In genomic region chr15:68057758-68058157, GRCh38 we compare ENCODE assay signal across 19 cellular contexts. TPM values are rescaled to one million over a fixed set of nuclear protein-coding genes. Genes with fewer than 3 reads are reported as not detected.
DNase-seq lines count a peak whose midpoint lies in the region; ATAC-seq and TF ChIP-seq lines count a peak whose summit lies in the region.
"Had no signal": no experiment of that assay in that cellular context is flagged by ENCODE, and none has a peak within 500 bp of the region (broad histone marks: within the 10 kb centered on the region; RNA-seq: fewer than 3 reads in every experiment).

No MANE protein-coding gene starts in this region.

- H3K4me3 ChIP-seq in SU-DHL-6 (ENCODE audit: insufficient read depth, low read length, poor library complexity, severe bottlenecking) (no peak overlapping the region), thoracic aorta (peak overlapping the region; percentile 13)
- H3K4me3 ChIP-seq: A549, prostate gland had no signal

- H3K9me3 Mint-ChIP-seq in activated naive CD8-positive, alpha-beta T cell (ENCODE audit: low read depth), result no peaks in the 10 kb centered on the region
- H3K9me3 Mint-ChIP-seq in activated naive CD8-positive, alpha-beta T cell treated with anti-CD3 and anti-CD28 coated beads, Interleukin-2, amount 50 U/mL, for 24 hours, result no peaks in the 10 kb centered on the region
- H3K9me3 Mint-ChIP-seq: activated naive CD4-positive, alpha-beta T cell treated with anti-CD3 and anti-CD28 coated beads, Interleukin-2, amount 10 ng/mL, durations not matched to agents 7 days and 5 days had no signal

- H2AFZ ChIP-seq in SU-DHL-6 (ENCODE audit: low read depth, low read length, severe bottlenecking), result no peak overlapping the region

- no peaks in the 10 kb centered on the region for H3K27me3 Mint-ChIP-seq in activated naive CD8-positive, alpha-beta T cell
- no peaks in the 10 kb centered on the region for H3K27me3 Mint-ChIP-seq in activated naive CD8-positive, alpha-beta T cell treated with anti-CD3 and anti-CD28 coated beads, Interleukin-2, amount 50 U/mL, for 24 hours
- H3K27me3 Mint-ChIP-seq: activated naive CD4-positive, alpha-beta T cell treated with anti-CD3 and anti-CD28 coated beads, Interleukin-2, amount 10 ng/mL, durations not matched to agents 7 days and 5 days had no signal

- peaks cover 11% of the 10 kb centered on the region for H3F3A ChIP-seq in SU-DHL-6 (ENCODE audit: insufficient read depth)

- TF ChIP-seq CTCF in SU-DHL-6 (IDR thresholded peaks at IDR 0.05; ENCODE audit: insufficient read depth, low read length, poor library complexity, severe bottlenecking) (no peak), thoracic aorta (IDR thresholded peaks at IDR 0.05) (no peak)

- H3K4me1 Mint-ChIP-seq in activated naive CD8-positive, alpha-beta T cell (ENCODE audit: low read depth), result peaks cover 65% of the 10 kb centered on the region
- peaks cover 76% of the 10 kb centered on the region for H3K4me1 Mint-ChIP-seq in activated naive CD8-positive, alpha-beta T cell treated with anti-CD3 and anti-CD28 coated beads, Interleukin-2, amount 50 U/mL, for 24 hours

- no peak for ATAC-seq in activated naive CD8-positive, alpha-beta T cell treated with anti-CD3 and anti-CD28 coated beads, Interleukin-2, amount 50 U/mL, for 24 hours
- no peak for ATAC-seq in thoracic aorta (ENCODE audit: insufficient number of reproducible peaks, low FRiP score, low read depth)
- ATAC-seq: A549; Right ventricle myocardium inferior; stimulated activated naive CD8-positive, alpha-beta T cell treated with anti-CD3 and anti-CD28 coated beads, Interleukin-15, Interleukin-2, amounts not matched to agents 100 U/mL and 50 U/mL, for 24 hours had no signal

- H3K27me3 ChIP-seq in SU-DHL-6 (ENCODE audit: low read length) (no peaks in the 10 kb centered on the region), thoracic aorta (replicated peaks; ENCODE audit: insufficient read depth) (no peaks in the 10 kb centered on the region)
- H3K27me3 ChIP-seq: dorsolateral prefrontal cortex had no signal

- peaks cover 36 to 49% of the 10 kb centered on the region in 2 donors for H3K4me1 ChIP-seq in thoracic aorta (ENCODE audit: control insufficient read depth in 1 of 2, low read depth in 2 of 2)

- no peaks in the 10 kb centered on the region for H3K36me3 ChIP-seq in SU-DHL-6 (ENCODE audit: low read length)
- H3K36me3 ChIP-seq in thoracic aorta, result no peaks in the 10 kb centered on the region
- H3K36me3 ChIP-seq: prostate gland had no signal

- no peak overlapping the region for H3K27ac ChIP-seq in SU-DHL-6 (ENCODE audit: low read depth, low read length)
- no peak overlapping the region for H3K27ac ChIP-seq in thoracic aorta
- H3K27ac ChIP-seq: A549, C4-2B, dorsolateral prefrontal cortex, KMS-11, prostate gland had no signal

- no peaks in the 10 kb centered on the region for H3K9me2 ChIP-seq in SU-DHL-6 (replicated peaks; ENCODE audit: insufficient read depth, low read length)

- H3K4me3 Mint-ChIP-seq in activated naive CD8-positive, alpha-beta T cell, result peak overlapping the region; percentile 54
- H3K4me3 Mint-ChIP-seq in activated naive CD8-positive, alpha-beta T cell treated with anti-CD3 and anti-CD28 coated beads, Interleukin-2, amount 50 U/mL, for 24 hours, result no peak overlapping the region
- H3K4me3 Mint-ChIP-seq: activated naive CD4-positive, alpha-beta T cell treated with anti-CD3 and anti-CD28 coated beads, Interleukin-2, amount 10 ng/mL, durations not matched to agents 7 days and 5 days had no signal

- H3K27ac Mint-ChIP-seq in activated naive CD8-positive, alpha-beta T cell, result no peak overlapping the region
- no peak overlapping the region for H3K27ac Mint-ChIP-seq in activated naive CD8-positive, alpha-beta T cell treated with anti-CD3 and anti-CD28 coated beads, Interleukin-2, amount 50 U/mL, for 24 hours
- H3K27ac Mint-ChIP-seq: activated naive CD4-positive, alpha-beta T cell treated with anti-CD3 and anti-CD28 coated beads, Interleukin-2, amount 10 ng/mL, durations not matched to agents 7 days and 5 days had no signal

- H3K36me3 Mint-ChIP-seq in activated naive CD8-positive, alpha-beta T cell, result peaks cover 4% of the 10 kb centered on the region
- peaks cover 5% of the 10 kb centered on the region for H3K36me3 Mint-ChIP-seq in activated naive CD8-positive, alpha-beta T cell treated with anti-CD3 and anti-CD28 coated beads, Interleukin-2, amount 50 U/mL, for 24 hours (ENCODE audit: low read depth)

- H4K20me1 ChIP-seq in SU-DHL-6 (ENCODE audit: low read depth, low read length), result peaks cover 52% of the 10 kb centered on the region

- no peaks in the 10 kb centered on the region for H3K9me3 ChIP-seq in SU-DHL-6 (ENCODE audit: insufficient read depth, low read length)
- H3K9me3 ChIP-seq in thoracic aorta, result no peaks in the 10 kb centered on the region
- H3K9me3 ChIP-seq: A549, prostate gland had no signal

- 0 out of 2 replicates have a peak overlapping the region, but pooled peaks have one; percentile 90 for H3K9ac ChIP-seq in SU-DHL-6 (ENCODE audit: low read length)
- H3K9ac ChIP-seq: KMS-11 had no signal

- peak overlapping the region; percentile 99 for H3K4me2 ChIP-seq in SU-DHL-6 (ENCODE audit: low read depth, low read length, poor library complexity, severe bottlenecking)

- no peak for DNase-seq in activated naive CD8-positive, alpha-beta T cell treated with anti-CD3 and anti-CD28 coated beads, Interleukin-2, amount 50 U/mL, for 24 hours
- DNase-seq in iPS-NIHi11 (ENCODE audit: low spot score) (peak; percentile 29), thoracic aorta (ENCODE audit: low spot score) (no peak), HuH-7.5 (ENCODE audit: low spot score) (no peak), medulla oblongata (ENCODE audit: extremely low spot score) (no peak), NCI-H2196 (lab: John Stamatoyannopoulos, UW; ENCODE audit: unreplicated experiment) (no peak)
- DNase-seq: activated CD4-positive, CD25-positive, alpha-beta regulatory T cell treated with anti-CD3 and anti-CD28 coated beads, Interleukin-2, amount 50 U/mL, for 72 hours; activated naive CD4-positive, alpha-beta T cell treated with anti-CD3 and anti-CD28 coated beads, Interleukin-2, amount 10 ng/mL, durations not matched to agents 7 days and 5 days; dorsolateral prefrontal cortex; kidney; NCI-H2227 treated with DMSO at 0.1 percent for 48 hours; stimulated activated naive CD8-positive, alpha-beta T cell treated with anti-CD3 and anti-CD28 coated beads, Interleukin-15, Interleukin-2, amounts not matched to agents 100 U/mL and 50 U/mL, for 24 hours had no signal

- peaks cover 85% of the 10 kb centered on the region for H3K79me2 ChIP-seq in SU-DHL-6 (ENCODE audit: insufficient read depth, low read length)

RNA-seq across cellular contexts. Expression of gene PIAS1, which starts 3.6 kb away (rescaled TPM):
- 10 to 100 TPM; 45.1 to 74.1 TPM for total RNA-seq in thoracic aorta
